In the genomic region with DNA sequence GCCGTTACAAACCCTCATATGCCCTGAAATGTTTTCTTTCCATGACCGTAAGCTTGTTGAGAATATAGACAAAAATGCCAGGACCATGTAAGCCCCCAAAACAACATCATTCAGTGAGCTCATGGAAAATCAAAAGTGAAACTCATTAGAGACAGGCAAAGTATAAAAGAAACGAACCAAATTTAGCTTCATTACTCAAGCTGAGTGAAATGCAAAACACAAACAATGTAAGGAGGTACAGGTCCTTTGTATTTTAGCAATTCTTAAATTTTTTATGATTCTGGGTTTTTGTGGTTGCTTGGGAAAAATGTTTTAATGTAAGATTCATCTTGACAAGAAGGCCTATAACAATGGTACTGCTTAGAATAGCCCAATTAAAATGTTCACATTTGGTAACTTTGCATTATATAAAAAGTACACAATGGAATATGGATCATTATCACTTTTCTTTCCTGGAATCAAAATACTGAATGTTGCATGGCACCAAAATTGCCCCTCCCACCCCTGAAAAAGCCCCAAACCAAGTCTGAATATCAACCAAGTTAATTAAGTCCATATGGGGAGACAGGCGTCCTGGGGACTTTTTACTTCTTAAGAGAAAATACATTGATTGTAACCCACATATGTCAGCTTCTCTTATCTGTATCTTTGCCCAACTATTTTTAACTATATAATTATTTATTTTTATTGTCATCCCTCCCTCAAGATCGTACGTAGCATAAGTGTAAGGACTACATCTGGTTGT, we compare ENCODE assay signal across 16 cellular contexts.
DNase-seq lines count a peak whose midpoint lies in the region; TF ChIP-seq lines count a peak whose summit lies in the region.
"Had no signal": no experiment of that assay in that cellular context is flagged by ENCODE, and none has a peak within 500 bp of the region (broad histone marks: within the 10 kb centered on the region; RNA-seq: fewer than 3 reads in every experiment).

No MANE protein-coding gene starts in this region.

- no peaks in the 10 kb centered on the region for H3K36me3 ChIP-seq in ovary
- H3K36me3 ChIP-seq: WERI-Rb-1 had no signal

- intact Hi-C loops in ovary (cut with DNase I), result no loop called here

- DNase-seq in EH (ENCODE audit: low read depth) (peak; percentile 66), OCI-M1 (lab: John Stamatoyannopoulos, UW) (peak; percentile 76), fibroblast of mammary gland (ENCODE audit: low read depth) (peak; percentile 24), ovary (no peak), amygdala (lab: John Stamatoyannopoulos, UW) (no peak), dedifferentiated amniotic fluid mesenchymal stem cell (ENCODE audit: extremely low spot score) (no peak), SHP77 treated with DMSO at 0.1 percent for 48 hours (lab: John Stamatoyannopoulos, UW) (no peak)
- no peak for DNase-seq in activated CD4-positive, alpha-beta T cell treated with anti-CD3 and anti-CD28 coated beads, Interleukin-2, amount 50 U/mL, for 48 hours
- DNase-seq: activated CD8-positive, alpha-beta T cell treated with anti-CD3 and anti-CD28 coated beads, Interleukin-2, amount 10 ng/mL, durations not matched to agents 7 days and 5 days; DMS53; left ventricle myocardium superior; naive thymus-derived CD8-positive, alpha-beta T cell; NCI-H2029; NCI-H524; WERI-Rb-1 had no signal

- H3K9me3 ChIP-seq in ovary, result no peaks in the 10 kb centered on the region

- H3K4me3 ChIP-seq in fibroblast of mammary gland (ENCODE audit: control insufficient read depth, low read depth, low read length), result no peak overlapping the region
- H3K4me3 ChIP-seq in ovary, result peak overlapping the region; percentile 14

- H3K27me3 ChIP-seq in ovary, result no peaks in the 10 kb centered on the region

- no peak overlapping the region for H3K27ac ChIP-seq in ovary
- H3K27ac ChIP-seq: C4-2B, WERI-Rb-1 had no signal

- WGBS in ovary, 3 donors, result 58 to 63% (median 59%) methylated on average over 6 of the region's 6 CpGs

- no peak for TF ChIP-seq POLR2A in ovary (IDR thresholded peaks at IDR 0.05)

- no peaks in the 10 kb centered on the region for H3K4me1 ChIP-seq in ovary (ENCODE audit: insufficient read depth)

- no peak for TF ChIP-seq EP300 in ovary (IDR thresholded peaks at IDR 0.05)

- TF ChIP-seq CTCF in fibroblast of mammary gland (conservative IDR thresholded peaks at IDR 0.05; ENCODE audit: control insufficient read depth, insufficient read depth, low read depth, low read length) (no peak), ovary (IDR thresholded peaks at IDR 0.05) (no peak)

Comparison
In these comparisons a context has a peak if more than half of its experiments do, and no peak if none do; other contexts are left out.
1. DNase-seq: peak in EH (single experiment), OCI-M1 (single experiment) and fibroblast of mammary gland (single experiment); none in ovary (0 of 5), amygdala (0 of 56), dedifferentiated amniotic fluid mesenchymal stem cell (single experiment), activated CD4-positive, alpha-beta T cell treated with anti-CD3 and anti-CD28 coated beads, Interleukin-2, amount 50 U/mL, for 48 hours (0 of 2) and SHP77 treated with DMSO at 0.1 percent for 48 hours (single experiment).